In genomic region chr4:173529505-173530325, GRCh38 we compare ENCODE assay signal across 8 cellular contexts. TPM values are rescaled to one million over a fixed set of nuclear protein-coding genes. Genes with fewer than 3 reads are reported as not detected.
DNase-seq lines count a peak whose midpoint lies in the region; ATAC-seq lines count a peak whose summit lies in the region.

HAND2 (minus strand) TSS chr4:173530229; CDS start chr4:173529289, 940 bp downstream.

- peaks cover 10% of the 10 kb centered on the region for H3K36me3 Mint-ChIP-seq in activated T-helper 1 cell treated with anti-CD3 and anti-CD28 coated beads, Interleukin-12 subunit alpha, Interleukin-12 subunit beta, Interleukin-2, Interleukin-4 antibody, amounts not matched to agents 30 ng/mL and 10 ng/mL and 1 ng/mL, durations not matched to agents 14 hours and 24 hours and 36 hours (ENCODE audit: low read depth)

- no peaks in the 10 kb centered on the region for H3K9me3 ChIP-seq in HUES64 (ENCODE audit: insufficient read depth, low read depth, low read length)

- H3K4me3 ChIP-seq in HUES64 (ENCODE audit: low read length), result peak within 1 kb of the TSS; percentile 44

- H3K9ac ChIP-seq in HUES64 (ENCODE audit: low read depth, low read length), result no peak within 1 kb of the TSS

- peaks cover 20% of the 10 kb centered on the region for H3K4me1 ChIP-seq in HUES64 (ENCODE audit: insufficient read depth, low read length)

- peak; percentile 88 for DNase-seq in AG20443 (ENCODE audit: low spot score)
- no peak for DNase-seq in activated T-helper 1 cell treated with anti-CD3 and anti-CD28 coated beads, Interleukin-12 subunit alpha, Interleukin-12 subunit beta, Interleukin-2, Interleukin-4 antibody, amounts not matched to agents 30 ng/mL and 10 ng/mL and 1 ng/mL, durations not matched to agents 14 hours and 24 hours and 36 hours (ENCODE audit: low spot score)
- peak; percentile 89 for DNase-seq in hepatic stellate cell (ENCODE audit: low spot score)
- DNase-seq in stimulated activated naive CD8-positive, alpha-beta T cell treated with anti-CD3 and anti-CD28 coated beads, Interleukin-15, amount 100 ng/mL, for 72 hours, result no peak
- no peak for DNase-seq in kidney glomerular epithelial cell (lab: John Stamatoyannopoulos, UW)

- H3K4me1 Mint-ChIP-seq in activated T-helper 1 cell treated with anti-CD3 and anti-CD28 coated beads, Interleukin-12 subunit alpha, Interleukin-12 subunit beta, Interleukin-2, Interleukin-4 antibody, amounts not matched to agents 30 ng/mL and 10 ng/mL and 1 ng/mL, durations not matched to agents 14 hours and 24 hours and 36 hours (ENCODE audit: low read depth), result peaks cover 8% of the 10 kb centered on the region
- peaks cover 44% of the 10 kb centered on the region for H3K4me1 Mint-ChIP-seq in stimulated activated naive CD8-positive, alpha-beta T cell treated with anti-CD3 and anti-CD28 coated beads, Interleukin-15, amount 100 ng/mL, for 72 hours

- no peak for ATAC-seq in stimulated activated naive CD8-positive, alpha-beta T cell treated with anti-CD3 and anti-CD28 coated beads, Interleukin-15, amount 100 ng/mL, for 72 hours
- ATAC-seq in GM19395 (IDR thresholded peaks at IDR 0.05; ENCODE audit: unreplicated experiment), result no peak
- no peak for ATAC-seq in GM18520 (IDR thresholded peaks at IDR 0.05; ENCODE audit: unreplicated experiment)

- H3K27ac Mint-ChIP-seq in activated T-helper 1 cell treated with anti-CD3 and anti-CD28 coated beads, Interleukin-12 subunit alpha, Interleukin-12 subunit beta, Interleukin-2, Interleukin-4 antibody, amounts not matched to agents 30 ng/mL and 10 ng/mL and 1 ng/mL, durations not matched to agents 14 hours and 24 hours and 36 hours, result peak within 1 kb of the TSS; percentile 76
- peak within 1 kb of the TSS in 1 of 2 donors; percentile 90 for H3K27ac Mint-ChIP-seq in stimulated activated naive CD8-positive, alpha-beta T cell treated with anti-CD3 and anti-CD28 coated beads, Interleukin-15, amount 100 ng/mL, for 72 hours

- peaks cover 4% of the 10 kb centered on the region for H3K9me3 Mint-ChIP-seq in activated T-helper 1 cell treated with anti-CD3 and anti-CD28 coated beads, Interleukin-12 subunit alpha, Interleukin-12 subunit beta, Interleukin-2, Interleukin-4 antibody, amounts not matched to agents 30 ng/mL and 10 ng/mL and 1 ng/mL, durations not matched to agents 14 hours and 24 hours and 36 hours
- H3K9me3 Mint-ChIP-seq in stimulated activated naive CD8-positive, alpha-beta T cell treated with anti-CD3 and anti-CD28 coated beads, Interleukin-15, amount 100 ng/mL, for 72 hours, result peaks cover 0 to 8% of the 10 kb centered on the region in 2 donors

- no peak within 1 kb of the TSS for H3K4me3 Mint-ChIP-seq in activated T-helper 1 cell treated with anti-CD3 and anti-CD28 coated beads, Interleukin-12 subunit alpha, Interleukin-12 subunit beta, Interleukin-2, Interleukin-4 antibody, amounts not matched to agents 30 ng/mL and 10 ng/mL and 1 ng/mL, durations not matched to agents 14 hours and 24 hours and 36 hours
- H3K4me3 Mint-ChIP-seq in stimulated activated naive CD8-positive, alpha-beta T cell treated with anti-CD3 and anti-CD28 coated beads, Interleukin-15, amount 100 ng/mL, for 72 hours, result peak within 1 kb of the TSS; percentile 79 to 82

- no peaks in the 10 kb centered on the region for H3K36me3 ChIP-seq in HUES64 (ENCODE audit: insufficient read depth, low read length)

- intact Hi-C loops in activated T-helper 1 cell treated with anti-CD3 and anti-CD28 coated beads, Interleukin-12 subunit alpha, Interleukin-12 subunit beta, Interleukin-2, Interleukin-4 antibody, amounts not matched to agents 30 ng/mL and 10 ng/mL and 1 ng/mL, durations not matched to agents 14 hours and 24 hours and 36 hours (cut with micrococcal nuclease), result no loop called here

- under 1% methylated on average over 73 of the region's 77 CpGs for WGBS in HUES64

- no peak within 1 kb of the TSS for H3K27ac ChIP-seq in HUES64 (ENCODE audit: low read depth, low read length)

- peaks cover 82% of the 10 kb centered on the region for H3K27me3 Mint-ChIP-seq in activated T-helper 1 cell treated with anti-CD3 and anti-CD28 coated beads, Interleukin-12 subunit alpha, Interleukin-12 subunit beta, Interleukin-2, Interleukin-4 antibody, amounts not matched to agents 30 ng/mL and 10 ng/mL and 1 ng/mL, durations not matched to agents 14 hours and 24 hours and 36 hours (ENCODE audit: insufficient read depth)
- H3K27me3 Mint-ChIP-seq in stimulated activated naive CD8-positive, alpha-beta T cell treated with anti-CD3 and anti-CD28 coated beads, Interleukin-15, amount 100 ng/mL, for 72 hours, result peaks cover 97% of the 10 kb centered on the region

- H3K27me3 ChIP-seq in HUES64 (ENCODE audit: insufficient read depth, low read length), result peaks cover 99% of the 10 kb centered on the region

RNA-seq across cellular contexts. Expression of gene HAND2, which starts in this region (rescaled TPM):
- polyA plus RNA-seq in HUES64 (2013, experiment 1 of 2), result 0.55 TPM
- 0.82 TPM for polyA plus RNA-seq in HUES64 (2013, experiment 2 of 2)
- total RNA-seq in activated T-helper 1 cell treated with anti-CD3 and anti-CD28 coated beads, Interleukin-12 subunit alpha, Interleukin-12 subunit beta, Interleukin-2, Interleukin-4 antibody, amounts not matched to agents 30 ng/mL and 10 ng/mL and 1 ng/mL, durations not matched to agents 14 hours and 24 hours and 36 hours, result not detected in 2 replicates

Comparison
In these comparisons a context has a peak if more than half of its experiments do, and no peak if none do; other contexts are left out.
1. DNase-seq: peak in AG20443 (single experiment) and hepatic stellate cell (single experiment); none in activated T-helper 1 cell treated with anti-CD3 and anti-CD28 coated beads, Interleukin-12 subunit alpha, Interleukin-12 subunit beta, Interleukin-2, Interleukin-4 antibody, amounts not matched to agents 30 ng/mL and 10 ng/mL and 1 ng/mL, durations not matched to agents 14 hours and 24 hours and 36 hours (single experiment), stimulated activated naive CD8-positive, alpha-beta T cell treated with anti-CD3 and anti-CD28 coated beads, Interleukin-15, amount 100 ng/mL, for 72 hours (0 of 2) and kidney glomerular epithelial cell (single experiment).